ENCODE assay signal across 1 cellular context in the genomic region with DNA sequence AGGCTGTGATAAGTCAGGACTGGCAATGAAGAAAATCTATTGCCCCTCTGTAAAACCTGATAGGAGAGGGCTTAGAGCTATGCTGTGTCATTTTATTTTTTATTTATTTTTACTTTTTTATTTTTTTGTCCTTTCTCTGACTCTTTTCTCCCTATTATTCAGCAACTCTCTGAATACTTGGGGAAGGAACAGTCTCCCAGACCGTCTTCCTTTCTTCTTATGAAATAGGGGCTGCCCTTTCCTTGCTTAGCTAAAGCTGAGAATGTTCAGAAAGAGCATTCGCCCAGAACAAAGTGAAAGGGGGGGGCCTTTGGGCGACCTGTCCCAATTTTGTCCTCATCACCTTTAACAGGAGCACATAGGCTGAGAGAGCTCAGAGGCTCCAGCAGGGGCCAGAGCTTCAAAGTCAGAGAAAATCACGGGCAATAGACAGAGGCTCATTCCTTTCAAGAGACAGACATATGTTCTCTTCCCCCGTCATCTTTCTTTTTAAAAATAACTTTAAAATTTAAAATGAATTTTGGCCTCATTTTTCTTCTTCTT.
TF ChIP-seq lines count a peak whose summit lies in the region.

No MANE protein-coding gene starts in this region.

TF ChIP-seq in K562, 482 proteins besides CTCF, POLR2A, EP300 and RAD21 (continued from another document and continues in another):
- TF ChIP-seq ZBTB40 (IDR thresholded peaks at IDR 0.05): 0 out of 2 replicates have a peak, but pooled peaks have one; percentile 47
- TF ChIP-seq ZBTB40 (CRISPR knock-in tag; IDR thresholded peaks at IDR 0.05): no peak
- no peak for TF ChIP-seq GTF2A2 (tag; IDR thresholded peaks at IDR 0.05)
- TF ChIP-seq GMEB1 (CRISPR knock-in tag; IDR thresholded peaks at IDR 0.05): no peak
- TF ChIP-seq MAFF (IDR thresholded peaks at IDR 0.05; ENCODE audit: low read length): no peak
- TF ChIP-seq CHCHD3 (CRISPR knock-in tag; IDR thresholded peaks at IDR 0.05): no peak
- TF ChIP-seq GTF2E2 (tag; IDR thresholded peaks at IDR 0.05): 0 out of 2 replicates have a peak, but pooled peaks have one; percentile 15
- TF ChIP-seq KAT7 (CRISPR knock-in tag; IDR thresholded peaks at IDR 0.05; ENCODE audit: borderline replicate concordance): no peak
- TF ChIP-seq NR1H2 (CRISPR knock-in tag; IDR thresholded peaks at IDR 0.05): no peak
- no peak for TF ChIP-seq MAX (CRISPR knock-in tag; IDR thresholded peaks at IDR 0.05)
- TF ChIP-seq ZEB2 (IDR thresholded peaks at IDR 0.05): peak; percentile 8; the same call in 1 of the 2 replicates
- 0 out of 2 replicates have a peak, but pooled peaks have one; percentile 21 for TF ChIP-seq GABPA (tag; conservative IDR thresholded peaks at IDR 0.05; ENCODE audit: low read depth)
- 0 out of 2 replicates have a peak, but pooled peaks have one; percentile 8 for TF ChIP-seq NBN (IDR thresholded peaks at IDR 0.05; ENCODE audit: low read depth)
- TF ChIP-seq U2AF2 (optimal IDR thresholded peaks at IDR 0.05; ENCODE audit: low read depth, low read length): no peak
- TF ChIP-seq HLTF (IDR thresholded peaks at IDR 0.05): no peak
- no peak for TF ChIP-seq ZBTB1 (CRISPR knock-in tag; IDR thresholded peaks at IDR 0.05; ENCODE audit: borderline replicate concordance, low read depth)
- TF ChIP-seq ZNF316 (IDR thresholded peaks at IDR 0.05): peak; percentile 2; the same call in 1 of the 2 replicates
- no peak for TF ChIP-seq NR2C2 (CRISPR knock-in tag; IDR thresholded peaks at IDR 0.05)
- peak; percentile 8; the same call in 1 of the 2 replicates for TF ChIP-seq NR2C2 (tag; IDR thresholded peaks at IDR 0.05)
- 0 out of 2 replicates have a peak, but pooled peaks have one; percentile 79 for TF ChIP-seq DNMT1 (IDR thresholded peaks at IDR 0.05)
- TF ChIP-seq NR2C1 (IDR thresholded peaks at IDR 0.05): no peak
- TF ChIP-seq NR2C1 (tag; IDR thresholded peaks at IDR 0.05): no peak
- TF ChIP-seq C11orf30 (IDR thresholded peaks at IDR 0.05; ENCODE audit: low read depth): 0 out of 2 replicates have a peak, but pooled peaks have one; percentile 56
- TF ChIP-seq SMAD4 (CRISPR knock-in tag; conservative IDR thresholded peaks at IDR 0.05): 0 out of 2 replicates have a peak, but pooled peaks have one; percentile 2
- no peak for TF ChIP-seq EHMT2 (IDR thresholded peaks at IDR 0.05)
- TF ChIP-seq E2F1 (CRISPR knock-in tag; IDR thresholded peaks at IDR 0.05): no peak
- 0 out of 2 replicates have a peak, but pooled peaks have one; percentile 7 for TF ChIP-seq PHB2 (IDR thresholded peaks at IDR 0.05; ENCODE audit: low read depth)
- no peak for TF ChIP-seq ETS1 (conservative IDR thresholded peaks at IDR 0.05; ENCODE audit: control insufficient read depth, low read depth, low read length)
- no peak for TF ChIP-seq FUS (optimal IDR thresholded peaks at IDR 0.05; ENCODE audit: low read depth, low read length)
- TF ChIP-seq SMAD3 (CRISPR knock-in tag; conservative IDR thresholded peaks at IDR 0.05): no peak
- no peak for TF ChIP-seq ESRRA (IDR thresholded peaks at IDR 0.05; ENCODE audit: borderline replicate concordance, low read depth)
- TF ChIP-seq SMARCA4 (IDR thresholded peaks at IDR 0.05): 0 out of 2 replicates have a peak, but pooled peaks have one; percentile 5
- no peak for TF ChIP-seq MAZ (CRISPR knock-in tag; conservative IDR thresholded peaks at IDR 0.05 in 1 of 2, IDR thresholded peaks at IDR 0.05 in 1 of 2)
- 0 out of 2 replicates have a peak, but pooled peaks have one; percentile 5 for TF ChIP-seq ZNF644 (tag; IDR thresholded peaks at IDR 0.05; ENCODE audit: low read depth)
- TF ChIP-seq, protein P1, sequence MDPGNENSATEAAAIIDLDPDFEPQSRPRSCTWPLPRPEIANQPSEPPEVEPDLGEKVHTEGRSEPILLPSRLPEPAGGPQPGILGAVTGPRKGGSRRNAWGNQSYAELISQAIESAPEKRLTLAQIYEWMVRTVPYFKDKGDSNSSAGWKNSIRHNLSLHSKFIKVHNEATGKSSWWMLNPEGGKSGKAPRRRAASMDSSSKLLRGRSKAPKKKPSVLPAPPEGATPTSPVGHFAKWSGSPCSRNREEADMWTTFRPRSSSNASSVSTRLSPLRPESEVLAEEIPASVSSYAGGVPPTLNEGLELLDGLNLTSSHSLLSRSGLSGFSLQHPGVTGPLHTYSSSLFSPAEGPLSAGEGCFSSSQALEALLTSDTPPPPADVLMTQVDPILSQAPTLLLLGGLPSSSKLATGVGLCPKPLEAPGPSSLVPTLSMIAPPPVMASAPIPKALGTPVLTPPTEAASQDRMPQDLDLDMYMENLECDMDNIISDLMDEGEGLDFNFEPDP (CRISPR knock-in tag; IDR thresholded peaks at IDR 0.05): no peak
- TF ChIP-seq EP400 (IDR thresholded peaks at IDR 0.05): no peak
- TF ChIP-seq, protein P2, sequence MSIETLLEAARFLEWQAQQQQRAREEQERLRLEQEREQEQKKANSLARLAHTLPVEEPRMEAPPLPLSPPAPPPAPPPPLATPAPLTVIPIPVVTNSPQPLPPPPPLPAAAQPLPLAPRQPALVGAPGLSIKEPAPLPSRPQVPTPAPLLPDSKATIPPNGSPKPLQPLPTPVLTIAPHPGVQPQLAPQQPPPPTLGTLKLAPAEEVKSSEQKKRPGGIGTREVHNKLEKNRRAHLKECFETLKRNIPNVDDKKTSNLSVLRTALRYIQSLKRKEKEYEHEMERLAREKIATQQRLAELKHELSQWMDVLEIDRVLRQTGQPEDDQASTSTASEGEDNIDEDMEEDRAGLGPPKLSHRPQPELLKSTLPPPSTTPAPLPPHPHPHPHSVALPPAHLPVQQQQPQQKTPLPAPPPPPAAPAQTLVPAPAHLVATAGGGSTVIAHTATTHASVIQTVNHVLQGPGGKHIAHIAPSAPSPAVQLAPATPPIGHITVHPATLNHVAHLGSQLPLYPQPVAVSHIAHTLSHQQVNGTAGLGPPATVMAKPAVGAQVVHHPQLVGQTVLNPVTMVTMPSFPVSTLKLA (conservative IDR thresholded peaks at IDR 0.05): 0 out of 4 replicates have a peak, but pooled peaks of 1 of the 2 experiments have one; percentile 21
